ENCODE assay signal across 9 cellular contexts in genomic region chr19:35936738-35937268, GRCh38. TPM values are rescaled to one million over a fixed set of nuclear protein-coding genes. Genes with fewer than 3 reads are reported as not detected.
DNase-seq lines count a peak whose midpoint lies in the region; ATAC-seq, FAIRE-seq and TF ChIP-seq lines count a peak whose summit lies in the region.
"Had no signal": no experiment of that assay in that cellular context is flagged by ENCODE, and none has a peak within 500 bp of the region (broad histone marks: within the 10 kb centered on the region; RNA-seq: fewer than 3 reads in every experiment).

No MANE protein-coding gene starts in this region.

- H3K4me2 ChIP-seq in GM12878 (ENCODE audit: control insufficient read depth, insufficient read depth) = peak overlapping the region; percentile 52

- peak overlapping the region; percentile 79 for H3K4me3 Mint-ChIP-seq in activated naive CD4-positive, alpha-beta T cell treated with anti-CD3 and anti-CD28 coated beads, Interleukin-2, amount 50 U/mL, for 24 hours
- peak overlapping the region; percentile 88 for H3K4me3 Mint-ChIP-seq in type B pancreatic cell

- no peaks in the 10 kb centered on the region for H4K20me1 ChIP-seq in GM12878 (ENCODE audit: control insufficient read depth, insufficient read depth)

- no peaks in the 10 kb centered on the region for H3K36me3 ChIP-seq in GM12878 (ENCODE audit: control insufficient read depth in 2 of 2, insufficient read depth in 2 of 2, low read length in 1 of 2)
- H3K36me3 ChIP-seq in lung (ENCODE audit: control insufficient read depth in 2 of 2, insufficient read depth in 2 of 2, low read length in 2 of 2) = peaks cover 0 to 19% of the 10 kb centered on the region in 2 donors

- 20% methylated on average over 11 of the region's 11 CpGs for WGBS in GM12878 (ENCODE audit: insufficient coverage, insufficient replicate concordance, low lambda C conversion rate, missing lambda C conversion rate)
- WGBS in lung, 2 donors = 26 to 31% methylated on average over 11 of the region's 11 CpGs

- no peaks in the 10 kb centered on the region for H3K79me2 ChIP-seq in GM12878 (ENCODE audit: control insufficient read depth, insufficient read depth, low read length)

- TF ChIP-seq EP300 in GM12878 (IDR thresholded peaks at IDR 0.05; ENCODE audit: borderline replicate concordance in 1 of 2, control insufficient read depth in 1 of 2, low read depth in 2 of 2, low read length in 2 of 2) = no peak

- no peak for FAIRE-seq in GM12878 (lab: Jason Lieb, UNC)

- no peak for TF ChIP-seq POLR2A in GM12878 (IDR thresholded peaks at IDR 0.05; ENCODE audit: low read depth, low read length)

- H3K9me3 Mint-ChIP-seq in activated naive CD4-positive, alpha-beta T cell treated with anti-CD3 and anti-CD28 coated beads, Interleukin-2, amount 50 U/mL, for 24 hours = no peaks in the 10 kb centered on the region
- no peaks in the 10 kb centered on the region for H3K9me3 Mint-ChIP-seq in activated naive CD4-positive, alpha-beta T cell treated with anti-CD3 and anti-CD28 coated beads, Interleukin-2, amount 50 U/mL, for 72 hours
- no peaks in the 10 kb centered on the region for H3K9me3 Mint-ChIP-seq in type B pancreatic cell

- H3K4me1 ChIP-seq in GM12878 (ENCODE audit: control insufficient read depth, insufficient read depth, low read length) (no peaks in the 10 kb centered on the region), lung (ENCODE audit: control insufficient read depth in 2 of 2, insufficient read depth in 2 of 2, low read length in 2 of 2) (peaks cover 5 to 29% of the 10 kb centered on the region in 2 donors)

- no peak for ATAC-seq in activated naive CD4-positive, alpha-beta T cell treated with anti-CD3 and anti-CD28 coated beads, Interleukin-2, amount 50 U/mL, for 72 hours
- no peak for ATAC-seq in GM12878
- ATAC-seq in lung (ENCODE audit: insufficient read depth, low FRiP score) = no peak
- ATAC-seq in HG03469 (IDR thresholded peaks at IDR 0.05; ENCODE audit: unreplicated experiment) = no peak

- no peaks in the 10 kb centered on the region for H3K27me3 Mint-ChIP-seq in activated naive CD4-positive, alpha-beta T cell treated with anti-CD3 and anti-CD28 coated beads, Interleukin-2, amount 50 U/mL, for 24 hours
- no peaks in the 10 kb centered on the region for H3K27me3 Mint-ChIP-seq in type B pancreatic cell

- peak overlapping the region; percentile 75 for H3K4me3 ChIP-seq in GM12878
- H3K4me3 ChIP-seq in lung = peak overlapping the region; percentile 53

- peak overlapping the region; percentile 62 for H3K9ac ChIP-seq in GM12878 (ENCODE audit: control insufficient read depth, insufficient read depth, low read length)

- in situ Hi-C loops in GM12878 (cut with MboI) = no loop called here

- SMC1A ChIA-PET in GM12878 (lab: Charles Lee; ENCODE audit: uncharacterized antibody, unreplicated experiment) = no interaction called here

- POLR2A ChIA-PET in GM12878 (lab: Charles Lee) = no interaction called here

- no peak overlapping the region for H3K27ac ChIP-seq in GM12878 (ENCODE audit: control insufficient read depth, insufficient read depth)
- peak overlapping the region; percentile 71 to 76 for H3K27ac ChIP-seq in lung (ENCODE audit: low read depth in 1 of 2, low read length in 1 of 2)

- H3K27me3 ChIP-seq in GM12878 (replicated peaks in 1 of 2; ENCODE audit: control insufficient read depth in 2 of 2, insufficient read depth in 2 of 2, low read length in 1 of 2) = no peaks in the 10 kb centered on the region; a peak in 1 of 4 replicates
- no peaks in the 10 kb centered on the region for H3K27me3 ChIP-seq in lung (ENCODE audit: control insufficient read depth, insufficient read depth)

- TF ChIP-seq CTCF in GM12878 (IDR thresholded peaks at IDR 0.05 in 2 of 3, conservative IDR thresholded peaks at IDR 0.05 in 1 of 3; ENCODE audit: control insufficient read depth in 2 of 3, extremely low read depth in 1 of 3, insufficient read depth in 1 of 3, low read depth in 3 of 3, low read length in 3 of 3) (no peak), lung (IDR thresholded peaks at IDR 0.05; ENCODE audit: control extremely low read depth, extremely low read depth) (no peak), type B pancreatic cell (conservative IDR thresholded peaks at IDR 0.05) (no peak)

- no peak for TF ChIP-seq RAD21 in GM12878 (IDR thresholded peaks at IDR 0.05; ENCODE audit: insufficient read depth, low read depth, low read length)

- RAD21 ChIA-PET in GM12878 (lab: Charles Lee; ENCODE audit: unreplicated experiment) = no interaction called here

- intact Hi-C loops in GM12878 (cut with micrococcal nuclease; ENCODE audit: unreplicated experiment) = no loop called here

- no peak overlapping the region for H2AFZ ChIP-seq in GM12878 (ENCODE audit: control insufficient read depth, low read depth, low read length)

- no peak for DNase-seq in activated naive CD4-positive, alpha-beta T cell treated with anti-CD3 and anti-CD28 coated beads, Interleukin-2, amount 50 U/mL, for 72 hours (ENCODE audit: low spot score in 2 of 2)
- DNase-seq in GM12878 (ENCODE audit: low read depth, low spot score) = no peak
- no peak for DNase-seq in lung (ENCODE audit: low spot score)
- DNase-seq in type B pancreatic cell (ENCODE audit: extremely low spot score, unreplicated experiment) = no peak
- DNase-seq in SHP77 (lab: John Stamatoyannopoulos, UW) = no peak
- DNase-seq in NCI-H82 (lab: John Stamatoyannopoulos, UW) = no peak

- H3K36me3 Mint-ChIP-seq in activated naive CD4-positive, alpha-beta T cell treated with anti-CD3 and anti-CD28 coated beads, Interleukin-2, amount 50 U/mL, for 24 hours = peaks cover 7% of the 10 kb centered on the region
- H3K36me3 Mint-ChIP-seq in activated naive CD4-positive, alpha-beta T cell treated with anti-CD3 and anti-CD28 coated beads, Interleukin-2, amount 50 U/mL, for 72 hours = no peaks in the 10 kb centered on the region
- H3K36me3 Mint-ChIP-seq in type B pancreatic cell = peaks cover 13% of the 10 kb centered on the region

- CTCF ChIA-PET in GM12878 (lab: Yijun Ruan, JAX) = interaction anchor here (1.1 kb wide), 1 partner anchor 12 kb away, joined by 3 read pairs; no protein-coding TSS in a partner anchor

- H3K27ac Mint-ChIP-seq in activated naive CD4-positive, alpha-beta T cell treated with anti-CD3 and anti-CD28 coated beads, Interleukin-2, amount 50 U/mL, for 24 hours = peak overlapping the region; percentile 23
- no peak overlapping the region for H3K27ac Mint-ChIP-seq in activated naive CD4-positive, alpha-beta T cell treated with anti-CD3 and anti-CD28 coated beads, Interleukin-2, amount 50 U/mL, for 72 hours
- H3K27ac Mint-ChIP-seq in type B pancreatic cell = no peak overlapping the region

- H3K4me1 Mint-ChIP-seq in activated naive CD4-positive, alpha-beta T cell treated with anti-CD3 and anti-CD28 coated beads, Interleukin-2, amount 50 U/mL, for 24 hours = peaks cover 29% of the 10 kb centered on the region
- peaks cover 21% of the 10 kb centered on the region for H3K4me1 Mint-ChIP-seq in type B pancreatic cell (ENCODE audit: unreplicated experiment)

- BruUV-seq in GM12878 (replicated peaks; lab: Mats Ljungman, UMichigan) = no TSS peak

- no peaks in the 10 kb centered on the region for H3K9me3 ChIP-seq in GM12878 (replicated peaks; ENCODE audit: control insufficient read depth, insufficient read depth, low read length)
- no peaks in the 10 kb centered on the region for H3K9me3 ChIP-seq in lung (ENCODE audit: control insufficient read depth in 2 of 2, insufficient read depth in 1 of 2, low read length in 1 of 2)

RNA-seq across cellular contexts. Expression of gene LRFN3, which starts 0.6 kb away (rescaled TPM):
- total RNA-seq in activated naive CD4-positive, alpha-beta T cell treated with anti-CD3 and anti-CD28 coated beads, Interleukin-2, amount 50 U/mL, for 72 hours = 10 to 100 TPM in 1 of 2 donors, 1 to 10 TPM in 1; 6.4 to 10.1 TPM
- 1.0 TPM in 2 replicates for total RNA-seq in GM12878 (2013; cell fraction: nucleolus; rRNA removed)
- total RNA-seq in GM12878 (2014; rRNA removed) (0.76 and 2.0 TPM in 2 replicates), GM12878 (2014; rRNA removed; fragmentation: Illumina TruSeq; extraction: Trizol) (0.28 and 0.54 TPM in 2 replicates), GM12878 (2021) (5.8 and 7.3 TPM in 2 replicates), lung (10 to 100 TPM in 1 of 2 donors, 1 to 10 TPM in 1; 3.6 to 14.0 TPM), type B pancreatic cell (ENCODE audit: low replicate concordance) (17.3 and 22.6 TPM in 2 replicates)
- polyA plus RNA-seq in GM12878 (2011; ENCODE audit: low read depth) = 1.4 TPM
- polyA plus RNA-seq in GM12878 (2011; rRNA removed) (0.05 TPM in 1 of 2 replicates, not detected in the other), GM12878 (2014; fragmentation: Illumina TruSeq; extraction: Trizol) (2.1 and 3.2 TPM in 2 replicates), GM12878 (2014; fragmentation: Nextera tagmentation; extraction: Ambion mirVana) (under 1 TPM in 1 of 2 experiments, not detected in 1; 0.02 TPM), GM12878 (2014; rRNA removed) (2.6 and 6.6 TPM in 2 replicates), GM12878 (2016; fragmentation: Nextera tagmentation; extraction: Ambion mirVana) (1 to 10 TPM; 1.6 to 2.6 TPM), lung (1 to 10 TPM; 6.2 to 8.9 TPM)
- 0.06 and 0.12 TPM in 2 replicates for polyA plus RNA-seq in GM12878 (2011; cell fraction: cytosol; rRNA removed)
- polyA plus RNA-seq in GM12878 (2011; cell fraction: nucleus; rRNA removed) = 0.21 and 0.53 TPM in 2 replicates
- 3.6 and 3.9 TPM in 2 replicates for polyA plus RNA-seq in GM12878 (2012)
- 0.31 TPM in 1 of 2 replicates, not detected in the other for polyA minus RNA-seq in GM12878 (2011; rRNA and poly(A)+ RNA removed)
- not detected in 2 replicates for polyA minus RNA-seq in GM12878 (2011; cell fraction: cytosol; rRNA and poly(A)+ RNA removed)
- 0.38 and 0.73 TPM in 2 replicates for polyA minus RNA-seq in GM12878 (2011; cell fraction: nucleus; rRNA and poly(A)+ RNA removed)

RNA-seq across cellular contexts. Expression of gene TYROBP, which starts 28.7 kb away (rescaled TPM):
- under 1 TPM in 1 of 2 donors, not detected in 1; 0.75 TPM for total RNA-seq in activated naive CD4-positive, alpha-beta T cell treated with anti-CD3 and anti-CD28 coated beads, Interleukin-2, amount 50 U/mL, for 72 hours
- not detected in 2 replicates for total RNA-seq in GM12878 (2013; cell fraction: nucleolus; rRNA removed)
- 0.44 and 0.62 TPM in 2 replicates for total RNA-seq in GM12878 (2014; rRNA removed)
- 0.36 and 0.41 TPM in 2 replicates for total RNA-seq in GM12878 (2014; rRNA removed; fragmentation: Illumina TruSeq; extraction: Trizol)
- total RNA-seq in GM12878 (2021) = 0.40 and 0.54 TPM in 2 replicates
- not detected for polyA plus RNA-seq in GM12878 (2011; ENCODE audit: low read depth)
- not detected in 2 replicates for polyA plus RNA-seq in GM12878 (2011; rRNA removed)
- polyA plus RNA-seq in GM12878 (2011; cell fraction: cytosol; rRNA removed) = 0.27 TPM in 1 of 2 replicates, not detected in the other
- not detected in 2 replicates for polyA plus RNA-seq in GM12878 (2011; cell fraction: nucleus; rRNA removed)
- polyA plus RNA-seq in GM12878 (2012) = not detected in 2 replicates
- 0.78 TPM in 1 of 2 replicates, not detected in the other for polyA plus RNA-seq in GM12878 (2014; fragmentation: Illumina TruSeq; extraction: Trizol)
- under 1 TPM in 1 of 2 experiments, not detected in 1; 0.33 TPM for polyA plus RNA-seq in GM12878 (2014; fragmentation: Nextera tagmentation; extraction: Ambion mirVana)
- 1.4 and 2.4 TPM in 2 replicates for polyA plus RNA-seq in GM12878 (2014; rRNA removed)
- under 1 TPM; 0.54 to 0.62 TPM for polyA plus RNA-seq in GM12878 (2016; fragmentation: Nextera tagmentation; extraction: Ambion mirVana)
- polyA minus RNA-seq in GM12878 (2011; rRNA and poly(A)+ RNA removed) = not detected in 2 replicates
- not detected in 2 replicates for polyA minus RNA-seq in GM12878 (2011; cell fraction: cytosol; rRNA and poly(A)+ RNA removed)
- not detected in 2 replicates for polyA minus RNA-seq in GM12878 (2011; cell fraction: nucleus; rRNA and poly(A)+ RNA removed)
- total RNA-seq in lung = 100 to 1,000 TPM in 1 of 2 donors, 10 to 100 TPM in 1; 17.0 to 282 TPM
- 1,000 to 10,000 TPM in 1 of 2 donors, 100 to 1,000 TPM in 1; 552 to 1,276 TPM for polyA plus RNA-seq in lung
- not detected in 2 replicates for total RNA-seq in type B pancreatic cell (ENCODE audit: low replicate concordance)
- total RNA-seq: glomerular endothelial cell had no signal

RNA-seq across cellular contexts. Expression of gene HCST, which starts 34.5 kb away (rescaled TPM):
- 10 to 100 TPM; 40.0 to 48.5 TPM for total RNA-seq in activated naive CD4-positive, alpha-beta T cell treated with anti-CD3 and anti-CD28 coated beads, Interleukin-2, amount 50 U/mL, for 72 hours
- 2.4 and 3.4 TPM in 2 replicates for total RNA-seq in GM12878 (2013; cell fraction: nucleolus; rRNA removed)
- 27.3 and 33.3 TPM in 2 replicates for total RNA-seq in GM12878 (2014; rRNA removed)
- 25.5 and 26.1 TPM in 2 replicates for total RNA-seq in GM12878 (2014; rRNA removed; fragmentation: Illumina TruSeq; extraction: Trizol)
- total RNA-seq in GM12878 (2021) = 28.6 and 30.7 TPM in 2 replicates
- 203 TPM for polyA plus RNA-seq in GM12878 (2011; ENCODE audit: low read depth)
- 9.8 and 13.3 TPM in 2 replicates for polyA plus RNA-seq in GM12878 (2011; rRNA removed)
- polyA plus RNA-seq in GM12878 (2011; cell fraction: cytosol; rRNA removed) = 33.0 and 45.1 TPM in 2 replicates
- 9.7 and 15.3 TPM in 2 replicates for polyA plus RNA-seq in GM12878 (2011; cell fraction: nucleus; rRNA removed)
- 51.7 and 80.9 TPM in 2 replicates for polyA plus RNA-seq in GM12878 (2012)
- 3.0 and 7.5 TPM in 2 replicates for polyA plus RNA-seq in GM12878 (2014; fragmentation: Illumina TruSeq; extraction: Trizol)
- 10 to 100 TPM; 34.0 to 40.4 TPM for polyA plus RNA-seq in GM12878 (2014; fragmentation: Nextera tagmentation; extraction: Ambion mirVana)
- 79.6 and 82.0 TPM in 2 replicates for polyA plus RNA-seq in GM12878 (2014; rRNA removed)
- polyA plus RNA-seq in GM12878 (2016; fragmentation: Nextera tagmentation; extraction: Ambion mirVana) = 10 to 100 TPM; 41.9 to 48.2 TPM
- polyA minus RNA-seq in GM12878 (2011; rRNA and poly(A)+ RNA removed) = 23.0 and 67.9 TPM in 2 replicates
- 10.2 and 17.3 TPM in 2 replicates for polyA minus RNA-seq in GM12878 (2011; cell fraction: cytosol; rRNA and poly(A)+ RNA removed)
- 3.0 and 7.3 TPM in 2 replicates for polyA minus RNA-seq in GM12878 (2011; cell fraction: nucleus; rRNA and poly(A)+ RNA removed)
- 10 to 100 TPM in 1 of 2 donors, 1 to 10 TPM in 1; 5.4 to 33.2 TPM for total RNA-seq in lung
- 100 to 1,000 TPM in 1 of 2 donors, 10 to 100 TPM in 1; 89.1 to 118 TPM for polyA plus RNA-seq in lung
- 1.0 and 1.3 TPM in 2 replicates for total RNA-seq in type B pancreatic cell (ENCODE audit: low replicate concordance)
- total RNA-seq: glomerular endothelial cell had no signal

RNA-seq across cellular contexts. Expression of gene NFKBID, which starts 36.5 kb away (rescaled TPM):
- 100 to 1,000 TPM in 1 of 2 donors, 10 to 100 TPM in 1; 58.9 to 144 TPM for total RNA-seq in activated naive CD4-positive, alpha-beta T cell treated with anti-CD3 and anti-CD28 coated beads, Interleukin-2, amount 50 U/mL, for 72 hours
- total RNA-seq in GM12878 (2013; cell fraction: nucleolus; rRNA removed) = 84.8 and 94.2 TPM in 2 replicates
- total RNA-seq in GM12878 (2014; rRNA removed) (32.0 and 36.3 TPM in 2 replicates), GM12878 (2014; rRNA removed; fragmentation: Illumina TruSeq; extraction: Trizol) (13.4 and 13.8 TPM in 2 replicates), GM12878 (2021) (30.3 and 36.9 TPM in 2 replicates), lung (10 to 100 TPM; 12.6 to 25.3 TPM), type B pancreatic cell (ENCODE audit: low replicate concordance) (9.1 and 11.6 TPM in 2 replicates)
- 30.6 TPM for polyA plus RNA-seq in GM12878 (2011; ENCODE audit: low read depth)
- polyA plus RNA-seq in GM12878 (2011; rRNA removed) (5.9 and 12.3 TPM in 2 replicates), GM12878 (2014; fragmentation: Illumina TruSeq; extraction: Trizol) (18.0 and 25.1 TPM in 2 replicates), GM12878 (2014; fragmentation: Nextera tagmentation; extraction: Ambion mirVana) (1 to 10 TPM; 3.0 to 3.8 TPM), GM12878 (2014; rRNA removed) (46.7 and 53.3 TPM in 2 replicates), GM12878 (2016; fragmentation: Nextera tagmentation; extraction: Ambion mirVana) (10 to 100 TPM; 16.6 to 19.5 TPM), lung (10 to 100 TPM; 14.7 to 18.1 TPM)
- 19.8 and 22.3 TPM in 2 replicates for polyA plus RNA-seq in GM12878 (2011; cell fraction: cytosol; rRNA removed)
- polyA plus RNA-seq in GM12878 (2011; cell fraction: nucleus; rRNA removed) = 130 and 132 TPM in 2 replicates
- polyA plus RNA-seq in GM12878 (2012) = 28.7 and 39.4 TPM in 2 replicates
- polyA minus RNA-seq in GM12878 (2011; rRNA and poly(A)+ RNA removed) = 15.9 and 34.7 TPM in 2 replicates
- polyA minus RNA-seq in GM12878 (2011; cell fraction: cytosol; rRNA and poly(A)+ RNA removed) = 9.9 and 10.3 TPM in 2 replicates
- polyA minus RNA-seq in GM12878 (2011; cell fraction: nucleus; rRNA and poly(A)+ RNA removed) = 56.5 and 78.1 TPM in 2 replicates

RNA-seq across cellular contexts. Expression of gene SDHAF1, which starts 58.2 kb away (rescaled TPM):
- 10 to 100 TPM; 23.0 to 24.7 TPM for total RNA-seq in activated naive CD4-positive, alpha-beta T cell treated with anti-CD3 and anti-CD28 coated beads, Interleukin-2, amount 50 U/mL, for 72 hours
- total RNA-seq in GM12878 (2013; cell fraction: nucleolus; rRNA removed) = 15.3 and 17.0 TPM in 2 replicates
- total RNA-seq in GM12878 (2014; rRNA removed) (41.2 and 42.5 TPM in 2 replicates), GM12878 (2014; rRNA removed; fragmentation: Illumina TruSeq; extraction: Trizol) (14.6 and 15.6 TPM in 2 replicates), GM12878 (2021) (30.9 and 32.7 TPM in 2 replicates), lung (10 to 100 TPM; 11.4 to 19.7 TPM), type B pancreatic cell (ENCODE audit: low replicate concordance) (16.1 and 17.3 TPM in 2 replicates)
- polyA plus RNA-seq in GM12878 (2011; ENCODE audit: low read depth) = 7.9 TPM
- polyA plus RNA-seq in GM12878 (2011; rRNA removed) (13.2 and 17.9 TPM in 2 replicates), GM12878 (2014; fragmentation: Illumina TruSeq; extraction: Trizol) (3.4 and 9.0 TPM in 2 replicates), GM12878 (2014; fragmentation: Nextera tagmentation; extraction: Ambion mirVana) (1 to 10 TPM in 1 of 2 experiments, under 1 TPM in 1; 0.74 to 3.3 TPM), GM12878 (2014; rRNA removed) (45.6 and 46.5 TPM in 2 replicates), GM12878 (2016; fragmentation: Nextera tagmentation; extraction: Ambion mirVana) (10 to 100 TPM; 32.3 to 36.1 TPM), lung (10 to 100 TPM; 18.6 to 25.8 TPM)
- 30.7 and 42.4 TPM in 2 replicates for polyA plus RNA-seq in GM12878 (2011; cell fraction: cytosol; rRNA removed)
- 24.2 and 26.3 TPM in 2 replicates for polyA plus RNA-seq in GM12878 (2011; cell fraction: nucleus; rRNA removed)
- 17.7 and 19.5 TPM in 2 replicates for polyA plus RNA-seq in GM12878 (2012)
- polyA minus RNA-seq in GM12878 (2011; rRNA and poly(A)+ RNA removed) = 3.8 and 10.5 TPM in 2 replicates
- polyA minus RNA-seq in GM12878 (2011; cell fraction: cytosol; rRNA and poly(A)+ RNA removed) = 6.1 and 8.4 TPM in 2 replicates
- 7.9 and 15.3 TPM in 2 replicates for polyA minus RNA-seq in GM12878 (2011; cell fraction: nucleus; rRNA and poly(A)+ RNA removed)

Comparison
In these comparisons a context has a peak if more than half of its experiments do, and no peak if none do; other contexts are left out.
1. RNA of gene TYROBP, which starts 28.7 kb away (total RNA-seq): 17.0 to 282 TPM in lung; 0.75 TPM in activated naive CD4-positive, alpha-beta T cell treated with anti-CD3 and anti-CD28 coated beads, Interleukin-2, amount 50 U/mL, for 72 hours, 0.36 to 0.62 TPM in GM12878 and not detected in type B pancreatic cell; every median in the first group is over 10 times any median in the second.